In the genomic region with DNA sequence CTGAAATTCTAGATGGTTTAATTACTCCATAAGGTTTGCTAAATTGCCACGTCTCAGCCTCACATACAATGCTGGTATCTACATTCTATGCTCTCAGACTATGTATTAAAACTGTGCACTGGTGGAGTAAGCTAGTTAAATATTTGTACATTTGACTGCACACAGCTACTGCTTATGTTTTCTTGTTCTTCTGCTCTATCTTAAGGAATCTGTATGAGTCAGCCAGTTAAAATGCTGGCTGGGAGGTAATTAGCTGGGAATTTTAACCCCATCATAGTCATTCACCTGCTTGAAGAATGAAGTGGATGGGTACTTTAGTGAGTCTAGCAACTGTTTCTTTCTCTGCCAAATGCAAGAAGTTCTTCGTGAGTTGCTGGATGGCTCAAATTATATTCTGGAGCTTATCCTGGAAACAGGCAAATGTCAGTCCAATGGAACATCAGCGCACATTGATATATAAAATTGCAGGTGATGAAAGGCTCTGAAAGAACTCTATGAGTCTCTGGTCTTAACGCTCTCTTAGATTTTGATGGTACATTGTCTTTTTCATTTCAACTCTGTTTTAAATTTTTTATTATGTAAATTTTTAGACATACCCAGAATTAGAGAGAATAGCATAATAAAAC, we compare ENCODE assay signal across 10 cellular contexts.
DNase-seq lines count a peak whose midpoint lies in the region; ATAC-seq and TF ChIP-seq lines count a peak whose summit lies in the region.
"Had no signal": no experiment of that assay in that cellular context is flagged by ENCODE, and none has a peak within 500 bp of the region (broad histone marks: within the 10 kb centered on the region; RNA-seq: fewer than 3 reads in every experiment).

No MANE protein-coding gene starts in this region.

- ATAC-seq in HCT116 (peak; percentile 69), WTC11 (no peak), GM19397 (IDR thresholded peaks at IDR 0.05; ENCODE audit: unreplicated experiment) (no peak)
- ATAC-seq: stimulated activated naive CD8-positive, alpha-beta T cell treated with anti-CD3 and anti-CD28 coated beads, Interleukin-15, amount 100 ng/mL, for 72 hours had no signal

- H3K79me2 ChIP-seq in HCT116 (ENCODE audit: insufficient read depth, low read length): no peaks in the 10 kb centered on the region
- H3K79me2 ChIP-seq in hepatocyte: no peaks in the 10 kb centered on the region
- no peaks in the 10 kb centered on the region for H3K79me2 ChIP-seq in smooth muscle cell (ENCODE audit: low read depth)

- TF ChIP-seq RAD21 in HCT116 (IDR thresholded peaks at IDR 0.05; ENCODE audit: low read depth): no peak

- H3K36me3 ChIP-seq in HCT116 (ENCODE audit: control insufficient read depth in 1 of 2, insufficient read depth in 2 of 2, low read length in 2 of 2): no peaks in the 10 kb centered on the region
- no peaks in the 10 kb centered on the region for H3K36me3 ChIP-seq in hepatocyte (replicated peaks; ENCODE audit: insufficient read depth, low read depth)
- H3K36me3 ChIP-seq in smooth muscle cell (ENCODE audit: low read depth): no peaks in the 10 kb centered on the region

- H3K9me3 ChIP-seq in HCT116 (ENCODE audit: control insufficient read depth in 1 of 2, insufficient read depth in 1 of 2, low read depth in 1 of 2, low read length in 2 of 2) (no peaks in the 10 kb centered on the region), hepatocyte (ENCODE audit: low read depth) (no peaks in the 10 kb centered on the region), smooth muscle cell (replicated peaks; ENCODE audit: low read depth) (no peaks in the 10 kb centered on the region)

- RAD21 ChIA-PET in HCT116 (lab: Charles Lee; ENCODE audit: low non-redundant PET in 1 of 2, low total read pairs in 2 of 2, uncharacterized antibody in 2 of 2, unreplicated experiment in 2 of 2): no interaction called here

- H3K4me2 ChIP-seq in HCT116 (ENCODE audit: low read length) (peak overlapping the region; percentile 44), hepatocyte (peak overlapping the region; percentile 28), smooth muscle cell (peak overlapping the region; percentile 9)

- H3K36me3 Mint-ChIP-seq in WTC11: no peaks in the 10 kb centered on the region

- H3K4me3 ChIP-seq in HCT116 (replicated peaks in 1 of 2; ENCODE audit: low read depth in 1 of 2, low read length in 2 of 2): no peak overlapping the region
- H3K4me3 ChIP-seq in hepatocyte: no peak overlapping the region
- no peak overlapping the region for H3K4me3 ChIP-seq in smooth muscle cell

- H4K20me1 ChIP-seq in HCT116 (ENCODE audit: insufficient read depth) (no peaks in the 10 kb centered on the region), hepatocyte (ENCODE audit: insufficient read depth, poor library complexity, severe bottlenecking) (no peaks in the 10 kb centered on the region), smooth muscle cell (ENCODE audit: low read depth) (no peaks in the 10 kb centered on the region)

- H3K27ac ChIP-seq in HCT116 (ENCODE audit: low read depth, low read length): no peak overlapping the region
- H3K27ac ChIP-seq in hepatocyte: peak overlapping the region; percentile 57
- peak overlapping the region; percentile 42 for H3K27ac ChIP-seq in smooth muscle cell (ENCODE audit: low read depth)

- no peaks in the 10 kb centered on the region for H3F3A ChIP-seq in smooth muscle cell (ENCODE audit: low read depth)

- H3K9me2 ChIP-seq in HCT116 (ENCODE audit: insufficient read depth) (no peaks in the 10 kb centered on the region), hepatocyte (replicated peaks; ENCODE audit: insufficient read depth) (no peaks in the 10 kb centered on the region)

- H3K27me3 ChIP-seq in HCT116 (ENCODE audit: insufficient read depth, low read length) (no peaks in the 10 kb centered on the region), hepatocyte (no peaks in the 10 kb centered on the region), smooth muscle cell (ENCODE audit: low read depth) (no peaks in the 10 kb centered on the region)

- TF ChIP-seq CTCF in HCT116 (IDR thresholded peaks at IDR 0.05 in 2 of 3, conservative IDR thresholded peaks at IDR 0.05 in 1 of 3; ENCODE audit: borderline replicate concordance in 1 of 3, insufficient read depth in 1 of 3, low read depth in 2 of 3, low read length in 2 of 3) (no peak), hepatocyte (IDR thresholded peaks at IDR 0.05; ENCODE audit: poor library complexity) (no peak), smooth muscle cell (IDR thresholded peaks at IDR 0.05; ENCODE audit: borderline replicate concordance, insufficient read depth, poor library complexity, severe bottlenecking) (no peak), WTC11 (IDR thresholded peaks at IDR 0.05) (no peak)

- POLR2A ChIA-PET in HCT116 (lab: Charles Lee): no interaction called here
- POLR2A ChIA-PET in WTC11 (lab: Charles Lee): no interaction called here

- H2AFZ ChIP-seq in HCT116 (ENCODE audit: low read depth, low read length, poor library complexity, severe bottlenecking): no peak overlapping the region
- no peak overlapping the region for H2AFZ ChIP-seq in hepatocyte
- no peak overlapping the region for H2AFZ ChIP-seq in smooth muscle cell (ENCODE audit: low read depth)

- DNase-seq in HCT116 (ENCODE audit: low read depth, low spot score) (no peak), T1000 (lab: John Stamatoyannopoulos, UW) (peak; percentile 31), hepatocyte (ENCODE audit: low spot score) (peak; percentile 51), smooth muscle cell (lab: John Stamatoyannopoulos, UW; ENCODE audit: unreplicated experiment) (no peak), WTC11 (ENCODE audit: low spot score) (no peak), foreskin melanocyte (no peak)
- DNase-seq: naive B cell; NCI-H2081; stimulated activated naive CD8-positive, alpha-beta T cell treated with anti-CD3 and anti-CD28 coated beads, Interleukin-15, amount 100 ng/mL, for 72 hours had no signal

- no peaks in the 10 kb centered on the region for H3K27me3 Mint-ChIP-seq in WTC11 (ENCODE audit: low read depth)
- H3K27me3 Mint-ChIP-seq: naive B cell; stimulated activated naive CD8-positive, alpha-beta T cell treated with anti-CD3 and anti-CD28 coated beads, Interleukin-15, amount 100 ng/mL, for 72 hours had no signal

- TF ChIP-seq POLR2A in HCT116 (IDR thresholded peaks at IDR 0.05; ENCODE audit: borderline replicate concordance, extremely low read depth, insufficient read depth, insufficient read length): no peak

- 68% methylated on average over 4 of the region's 4 CpGs for WGBS in hepatocyte (ENCODE audit: low lambda C conversion rate, missing lambda C conversion rate)
- WGBS in smooth muscle cell (ENCODE audit: low lambda C conversion rate): 81% methylated on average over 4 of the region's 4 CpGs

- H3K4me1 ChIP-seq in HCT116 (ENCODE audit: control insufficient read depth in 1 of 2, insufficient read depth in 2 of 2, low read length in 2 of 2) (peaks cover 5 to 11% of the 10 kb centered on the region in 2 experiments; a peak in 2 of 4 replicates), hepatocyte (ENCODE audit: insufficient read depth) (peaks cover 23% of the 10 kb centered on the region), smooth muscle cell (ENCODE audit: low read depth) (no peaks in the 10 kb centered on the region)

- no peak overlapping the region for H3K4me3 Mint-ChIP-seq in WTC11
- H3K4me3 Mint-ChIP-seq: naive B cell; stimulated activated naive CD8-positive, alpha-beta T cell treated with anti-CD3 and anti-CD28 coated beads, Interleukin-15, amount 100 ng/mL, for 72 hours had no signal

- no peak overlapping the region for H3K27ac Mint-ChIP-seq in WTC11

- peaks cover 2% of the 10 kb centered on the region for H3K4me1 Mint-ChIP-seq in WTC11

- no TSS peak for BruUV-seq in HCT116 (replicated peaks; lab: Mats Ljungman, UMichigan)

- intact Hi-C loops in HCT116 (cut with micrococcal nuclease): no loop called here

- no peak overlapping the region for H3K9ac ChIP-seq in HCT116 (ENCODE audit: low read length)
- no peak overlapping the region for H3K9ac ChIP-seq in smooth muscle cell (ENCODE audit: low read depth)

- CTCF ChIA-PET in HCT116 (lab: Charles Lee): interaction anchor here (0.8 to 1.6 kb wide), 2 partner anchors 11 to 292 kb away, joined by 3 to 5 read pairs; no protein-coding TSS in a partner anchor
- CTCF ChIA-PET in WTC11 (lab: Charles Lee): no interaction called here

- no peaks in the 10 kb centered on the region for H3K9me3 Mint-ChIP-seq in WTC11
- H3K9me3 Mint-ChIP-seq: naive B cell; stimulated activated naive CD8-positive, alpha-beta T cell treated with anti-CD3 and anti-CD28 coated beads, Interleukin-15, amount 100 ng/mL, for 72 hours had no signal

TF ChIP-seq in HCT116, 20 proteins besides CTCF, POLR2A, EP300 and RAD21 (continues in another document):
- TF ChIP-seq, protein P1, sequence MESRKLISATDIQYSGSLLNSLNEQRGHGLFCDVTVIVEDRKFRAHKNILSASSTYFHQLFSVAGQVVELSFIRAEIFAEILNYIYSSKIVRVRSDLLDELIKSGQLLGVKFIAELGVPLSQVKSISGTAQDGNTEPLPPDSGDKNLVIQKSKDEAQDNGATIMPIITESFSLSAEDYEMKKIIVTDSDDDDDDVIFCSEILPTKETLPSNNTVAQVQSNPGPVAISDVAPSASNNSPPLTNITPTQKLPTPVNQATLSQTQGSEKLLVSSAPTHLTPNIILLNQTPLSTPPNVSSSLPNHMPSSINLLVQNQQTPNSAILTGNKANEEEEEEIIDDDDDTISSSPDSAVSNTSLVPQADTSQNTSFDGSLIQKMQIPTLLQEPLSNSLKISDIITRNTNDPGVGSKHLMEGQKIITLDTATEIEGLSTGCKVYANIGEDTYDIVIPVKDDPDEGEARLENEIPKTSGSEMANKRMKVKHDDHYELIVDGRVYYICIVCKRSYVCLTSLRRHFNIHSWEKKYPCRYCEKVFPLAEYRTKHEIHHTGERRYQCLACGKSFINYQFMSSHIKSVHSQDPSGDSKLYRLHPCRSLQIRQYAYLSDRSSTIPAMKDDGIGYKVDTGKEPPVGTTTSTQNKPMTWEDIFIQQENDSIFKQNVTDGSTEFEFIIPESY (IDR thresholded peaks at IDR 0.05; ENCODE audit: extremely low read depth, insufficient replicate concordance, low read length): no peak
- TF ChIP-seq EGR1 (IDR thresholded peaks at IDR 0.05; ENCODE audit: low read depth): no peak

TF ChIP-seq in WTC11, 78 proteins besides CTCF, POLR2A, EP300 and RAD21 (continues in another document):
- TF ChIP-seq, protein P2, sequence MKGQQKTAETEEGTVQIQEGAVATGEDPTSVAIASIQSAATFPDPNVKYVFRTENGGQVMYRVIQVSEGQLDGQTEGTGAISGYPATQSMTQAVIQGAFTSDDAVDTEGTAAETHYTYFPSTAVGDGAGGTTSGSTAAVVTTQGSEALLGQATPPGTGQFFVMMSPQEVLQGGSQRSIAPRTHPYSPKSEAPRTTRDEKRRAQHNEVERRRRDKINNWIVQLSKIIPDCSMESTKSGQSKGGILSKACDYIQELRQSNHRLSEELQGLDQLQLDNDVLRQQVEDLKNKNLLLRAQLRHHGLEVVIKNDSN (CRISPR knock-in tag; IDR thresholded peaks at IDR 0.05): no peak
- no peak for TF ChIP-seq FOXK1 (CRISPR knock-in tag; IDR thresholded peaks at IDR 0.05)

Comparison
In these comparisons a context has a peak if more than half of its experiments do, and no peak if none do; other contexts are left out.
1. DNase-seq: peak in T1000 (single experiment) and hepatocyte (single experiment); none in HCT116 (single experiment), smooth muscle cell (single experiment), WTC11 (single experiment) and foreskin melanocyte (single experiment).
2. Peak in every context shown above with its lines, with median percentiles within 50 percentile points of each other: H3K4me2 ChIP-seq.